ENCODE assay signal across 15 cellular contexts in genomic region chr3:177521305-177521704, GRCh38.
DNase-seq lines count a peak whose midpoint lies in the region; ATAC-seq, FAIRE-seq and TF ChIP-seq lines count a peak whose summit lies in the region.
"Had no signal": no experiment of that assay in that cellular context is flagged by ENCODE, and none has a peak within 500 bp of the region (broad histone marks: within the 10 kb centered on the region; RNA-seq: fewer than 3 reads in every experiment).

No MANE protein-coding gene starts in this region.

- H3K27me3 ChIP-seq in DND-41 (ENCODE audit: insufficient read depth, low read length, poor library complexity) (no peaks in the 10 kb centered on the region), pancreas (no peaks in the 10 kb centered on the region)
- H3K27me3 ChIP-seq: heart right ventricle had no signal

- 0 out of 3 replicates have a peak, but pooled peaks have one; percentile 45 for ATAC-seq in DND-41 (ENCODE audit: insufficient read depth, low read depth)
- peak; percentile 94 for ATAC-seq in esophagus mucosa
- peak; percentile 79 to 90 (median 87) for ATAC-seq in pancreas
- no peak for ATAC-seq in GM18505 (IDR thresholded peaks at IDR 0.05; ENCODE audit: unreplicated experiment)
- ATAC-seq: heart right ventricle had no signal

- H3K4me3 ChIP-seq in DND-41 (ENCODE audit: low read depth in 1 of 2, low read length in 2 of 2) (no peak overlapping the region), pancreas (no peak overlapping the region)
- H3K4me3 ChIP-seq: heart right ventricle had no signal

- no peaks in the 10 kb centered on the region for H4K20me1 ChIP-seq in DND-41 (ENCODE audit: insufficient read depth, low read length)

- no peak overlapping the region for H3K9ac ChIP-seq in DND-41 (ENCODE audit: low read depth, low read length)

- TF ChIP-seq CTCF in DND-41 (IDR thresholded peaks at IDR 0.05; ENCODE audit: borderline replicate concordance, extremely low read depth, low read length, poor library complexity, severe bottlenecking), result no peak
- peak in 2 of 4 donors; percentile 6 to 25 for TF ChIP-seq CTCF in pancreas (IDR thresholded peaks at IDR 0.05)

- no peaks in the 10 kb centered on the region for H3K9me3 ChIP-seq in DND-41 (ENCODE audit: insufficient read depth, low read length, severe bottlenecking)
- H3K9me3 ChIP-seq in pancreas, result no peaks in the 10 kb centered on the region

- DNase-seq in DND-41 (no peak), NCI-H345 treated with DMSO at 0.1 percent for 48 hours (lab: John Stamatoyannopoulos, UW; ENCODE audit: unreplicated experiment) (peak; percentile 12), pancreas (peak; percentile 63 to 83 (median 70)), mesenteric fat pad (ENCODE audit: low spot score) (no peak)
- no peak for DNase-seq in stimulated activated CD4-positive, alpha-beta T cell treated with anti-CD3 and anti-CD28 coated beads, Interleukin-4, amount 100 ng/mL, for 4 hours
- DNase-seq in activated effector memory CD4-positive, alpha-beta T cell treated with anti-CD3 and anti-CD28 coated beads, Interleukin-2, amount 50 U/mL, for 16 hours, result no peak
- DNase-seq: activated CD4-positive, alpha-beta T cell treated with anti-CD3 and anti-CD28 coated beads, Interleukin-2, amount 50 U/mL, for 1 hour; heart right ventricle; NK-92 treated with Interleukin-12 subunit alpha and Interleukin-12 subunit beta, amount 100 ng/mL, for 24 hours; stimulated activated CD4-positive, alpha-beta T cell treated with anti-CD3 and anti-CD28 coated beads, Interleukin-4, amount 100 ng/mL, for 1 hour; stimulated activated naive CD4-positive, alpha-beta T cell treated with Interleukin-2 at 50 U/mL for 16 hours; T-helper 1 cell had no signal

- no peaks in the 10 kb centered on the region for H3K4me1 ChIP-seq in DND-41 (ENCODE audit: insufficient read depth, low read length)
- peaks cover 0 to 10% (median 8%) of the 10 kb centered on the region in 3 donors for H3K4me1 ChIP-seq in pancreas

- H3K36me3 ChIP-seq in DND-41 (ENCODE audit: insufficient read depth, low read length) (no peaks in the 10 kb centered on the region), pancreas (no peaks in the 10 kb centered on the region)
- H3K36me3 ChIP-seq: heart right ventricle had no signal

- intact Hi-C loops in pancreas (cut with DNase I), result no loop called here

- no peak for TF ChIP-seq POLR2A in GM18505 (IDR thresholded peaks at IDR 0.05; ENCODE audit: borderline replicate concordance, extremely low read depth, insufficient read depth, insufficient read length)

- FAIRE-seq in pancreas (lab: Jason Lieb, UNC), result no peak
- FAIRE-seq: endometrium had no signal

- no peaks in the 10 kb centered on the region for H3K79me2 ChIP-seq in DND-41 (ENCODE audit: insufficient read depth, low read length)

- WGBS in pancreas, 2 donors, result 26 to 34% methylated on average over 8 of the region's 8 CpGs

- H2AFZ ChIP-seq in DND-41 (ENCODE audit: low read depth, low read length), result no peak overlapping the region

- H3K4me2 ChIP-seq in DND-41 (ENCODE audit: insufficient read depth, low read length), result no peak overlapping the region

- H3K27ac ChIP-seq in DND-41 (ENCODE audit: low read length) (no peak overlapping the region), pancreas (no peak overlapping the region)
- H3K27ac ChIP-seq: heart right ventricle had no signal

Comparison
In these comparisons a context has a peak if more than half of its experiments do, and no peak if none do; other contexts are left out.
1. DNase-seq: peak in NCI-H345 treated with DMSO at 0.1 percent for 48 hours (single experiment) and pancreas (6 of 6); none in DND-41 (single experiment), stimulated activated CD4-positive, alpha-beta T cell treated with anti-CD3 and anti-CD28 coated beads, Interleukin-4, amount 100 ng/mL, for 4 hours (0 of 2), activated effector memory CD4-positive, alpha-beta T cell treated with anti-CD3 and anti-CD28 coated beads, Interleukin-2, amount 50 U/mL, for 16 hours (single experiment) and mesenteric fat pad (single experiment).